ENCODE assay signal across 1 cellular context in the genomic region with DNA sequence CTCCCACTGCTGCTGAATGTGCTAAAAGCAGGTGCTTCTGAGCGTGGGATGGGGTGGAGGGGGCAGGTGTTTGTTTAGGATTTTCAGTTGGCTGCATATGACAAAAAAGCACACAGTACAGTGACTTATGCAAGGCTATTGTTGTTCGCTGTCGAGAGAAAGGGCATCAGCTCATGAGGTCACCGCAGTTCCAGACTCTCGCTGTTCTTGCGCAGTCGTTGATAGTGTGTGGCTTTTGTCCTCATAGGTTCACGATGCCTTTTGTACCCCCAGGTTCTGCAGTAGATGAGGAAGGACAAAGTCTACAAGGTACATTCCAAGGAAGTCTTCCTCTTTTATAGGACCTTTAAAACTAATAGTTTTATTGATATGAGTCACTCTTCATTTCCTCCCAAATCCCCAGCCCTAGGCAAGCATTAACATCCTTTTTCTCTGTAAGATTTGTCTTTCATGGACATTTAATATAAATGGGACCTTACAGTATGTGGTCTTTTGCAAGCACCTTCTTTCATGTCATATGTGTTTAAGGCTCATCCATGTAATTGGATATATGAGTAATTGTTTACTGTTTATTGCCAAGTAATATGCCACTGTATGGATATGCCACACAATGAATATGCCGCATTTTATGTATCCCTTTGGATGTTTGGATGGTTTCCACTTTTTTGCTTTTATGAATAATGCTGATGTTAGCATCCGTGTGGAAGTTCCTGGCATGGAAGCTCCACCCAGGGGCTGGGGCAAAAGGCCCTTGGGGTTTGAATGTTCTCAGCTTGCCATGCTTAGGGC.
TF ChIP-seq lines count a peak whose summit lies in the region.

No MANE protein-coding gene starts in this region.

TF ChIP-seq in SK-N-SH treated with all-trans-retinoic acid at 6 μM for 48 hours, 23 proteins besides CTCF, POLR2A, EP300 and RAD21 (continued from another document):
- TF ChIP-seq, protein P1, sequence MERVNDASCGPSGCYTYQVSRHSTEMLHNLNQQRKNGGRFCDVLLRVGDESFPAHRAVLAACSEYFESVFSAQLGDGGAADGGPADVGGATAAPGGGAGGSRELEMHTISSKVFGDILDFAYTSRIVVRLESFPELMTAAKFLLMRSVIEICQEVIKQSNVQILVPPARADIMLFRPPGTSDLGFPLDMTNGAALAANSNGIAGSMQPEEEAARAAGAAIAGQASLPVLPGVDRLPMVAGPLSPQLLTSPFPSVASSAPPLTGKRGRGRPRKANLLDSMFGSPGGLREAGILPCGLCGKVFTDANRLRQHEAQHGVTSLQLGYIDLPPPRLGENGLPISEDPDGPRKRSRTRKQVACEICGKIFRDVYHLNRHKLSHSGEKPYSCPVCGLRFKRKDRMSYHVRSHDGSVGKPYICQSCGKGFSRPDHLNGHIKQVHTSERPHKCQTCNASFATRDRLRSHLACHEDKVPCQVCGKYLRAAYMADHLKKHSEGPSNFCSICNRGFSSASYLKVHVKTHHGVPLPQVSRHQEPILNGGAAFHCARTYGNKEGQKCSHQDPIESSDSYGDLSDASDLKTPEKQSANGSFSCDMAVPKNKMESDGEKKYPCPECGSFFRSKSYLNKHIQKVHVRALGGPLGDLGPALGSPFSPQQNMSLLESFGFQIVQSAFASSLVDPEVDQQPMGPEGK (CRISPR knock-in tag; IDR thresholded peaks at IDR 0.05; ENCODE audit: borderline replicate concordance): no peak
- TF ChIP-seq OSR1 (CRISPR knock-in tag; IDR thresholded peaks at IDR 0.05) (no peak), ISL1 (CRISPR knock-in tag; IDR thresholded peaks at IDR 0.05) (no peak), ZNF565 (CRISPR knock-in tag; conservative IDR thresholded peaks at IDR 0.05; ENCODE audit: low read depth) (no peak), TOX (CRISPR knock-in tag; IDR thresholded peaks at IDR 0.05; ENCODE audit: borderline replicate concordance) (no peak), ZC3H10 (CRISPR knock-in tag; IDR thresholded peaks at IDR 0.05) (no peak)
- TF ChIP-seq, protein P2, sequence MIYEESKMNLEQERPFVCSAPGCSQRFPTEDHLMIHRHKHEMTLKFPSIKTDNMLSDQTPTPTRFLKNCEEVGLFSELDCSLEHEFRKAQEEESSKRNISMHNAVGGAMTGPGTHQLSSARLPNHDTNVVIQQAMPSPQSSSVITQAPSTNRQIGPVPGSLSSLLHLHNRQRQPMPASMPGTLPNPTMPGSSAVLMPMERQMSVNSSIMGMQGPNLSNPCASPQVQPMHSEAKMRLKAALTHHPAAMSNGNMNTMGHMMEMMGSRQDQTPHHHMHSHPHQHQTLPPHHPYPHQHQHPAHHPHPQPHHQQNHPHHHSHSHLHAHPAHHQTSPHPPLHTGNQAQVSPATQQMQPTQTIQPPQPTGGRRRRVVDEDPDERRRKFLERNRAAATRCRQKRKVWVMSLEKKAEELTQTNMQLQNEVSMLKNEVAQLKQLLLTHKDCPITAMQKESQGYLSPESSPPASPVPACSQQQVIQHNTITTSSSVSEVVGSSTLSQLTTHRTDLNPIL (CRISPR knock-in tag; IDR thresholded peaks at IDR 0.05; ENCODE audit: low read depth): no peak
TF ChIP-seq in SK-N-SH treated with all-trans-retinoic acid at 6 μM for 48 hours: peak in this region for 0.
